ENCODE assay signal across 8 cellular contexts in genomic region chr7:121313793-121314676, GRCh38. TPM values are rescaled to one million over a fixed set of nuclear protein-coding genes. Genes with fewer than 3 reads are reported as not detected.
DNase-seq lines count a peak whose midpoint lies in the region; ATAC-seq and TF ChIP-seq lines count a peak whose summit lies in the region.

No MANE protein-coding gene starts in this region.

- peak; percentile 92 for ATAC-seq in GM21423 (IDR thresholded peaks at IDR 0.05; ENCODE audit: unreplicated experiment)
- ATAC-seq in HG03521 (IDR thresholded peaks at IDR 0.05; ENCODE audit: unreplicated experiment), result peak; percentile 96
- no peak for ATAC-seq in omental fat pad (ENCODE audit: low FRiP score)

- H3K4me3 ChIP-seq in BLaER1 treated with 17β-estradiol and CSF1 and Interleukin-3, amounts not matched to agents 10 nM and 100 nM, result peak overlapping the region; percentile 25 to 86 (median 76); a peak in 19 of 20 replicates
- H3K4me3 ChIP-seq in H7 (ENCODE audit: insufficient read depth, low read depth, low read length), result no peak overlapping the region

- peaks cover 23% of the 10 kb centered on the region for H3K9me3 Mint-ChIP-seq in nephron progenitor cell

- peak overlapping the region; percentile 80 for H3K27ac Mint-ChIP-seq in nephron progenitor cell

- DNase-seq in RPMI7951 (ENCODE audit: low read depth) (peak; percentile 86), nephron progenitor cell (no peak), H7 (no peak), omental fat pad (ENCODE audit: low spot score) (no peak)
- no peak for DNase-seq in activated effector memory CD4-positive, alpha-beta T cell treated with anti-CD3 and anti-CD28 coated beads, Interleukin-2, amount 50 U/mL, for 16 hours

- peak overlapping the region in 10 of 11 experiments; percentile 50 to 93 (median 90); a peak in 20 of 22 replicates for H3K9ac ChIP-seq in BLaER1 treated with 17β-estradiol and CSF1 and Interleukin-3, amounts not matched to agents 10 nM and 100 nM

- peaks cover 0 to 28% (median 11%) of the 10 kb centered on the region in 11 experiments; a peak in 18 of 22 replicates for H3K36me3 ChIP-seq in BLaER1 treated with 17β-estradiol and CSF1 and Interleukin-3, amounts not matched to agents 10 nM and 100 nM
- no peaks in the 10 kb centered on the region for H3K36me3 ChIP-seq in H7 (replicated peaks; ENCODE audit: control insufficient read depth, insufficient read depth, low read length)

- peaks cover 30 to 44% (median 34%) of the 10 kb centered on the region in 10 experiments for H3K4me1 ChIP-seq in BLaER1 treated with 17β-estradiol and CSF1 and Interleukin-3, amounts not matched to agents 10 nM and 100 nM

- no peaks in the 10 kb centered on the region for H4K20me1 ChIP-seq in BLaER1 treated with 17β-estradiol and CSF1 and Interleukin-3, amounts not matched to agents 10 nM and 100 nM

- peaks cover 20% of the 10 kb centered on the region for H3K4me1 Mint-ChIP-seq in nephron progenitor cell

- no peak overlapping the region for H3K4me3 Mint-ChIP-seq in nephron progenitor cell

- peak overlapping the region; percentile 83 to 96 (median 89) for H3K4me2 ChIP-seq in BLaER1 treated with 17β-estradiol and CSF1 and Interleukin-3, amounts not matched to agents 10 nM and 100 nM

- peaks cover 16% of the 10 kb centered on the region for H3K27me3 Mint-ChIP-seq in nephron progenitor cell (ENCODE audit: low read depth, poor library complexity)

- peak overlapping the region in 10 of 11 experiments; percentile 43 to 89 (median 85); a peak in 20 of 22 replicates for H3K27ac ChIP-seq in BLaER1 treated with 17β-estradiol and CSF1 and Interleukin-3, amounts not matched to agents 10 nM and 100 nM

- TF ChIP-seq CTCF in nephron progenitor cell (IDR thresholded peaks at IDR 0.05), result no peak
- TF ChIP-seq CTCF in omental fat pad (IDR thresholded peaks at IDR 0.05), result no peak

- peaks cover 13 to 22% (median 20%) of the 10 kb centered on the region in 11 experiments for H3K9me3 ChIP-seq in BLaER1 treated with 17β-estradiol and CSF1 and Interleukin-3, amounts not matched to agents 10 nM and 100 nM (replicated peaks in 1 of 11)

- peaks cover 0 to 6% (median 0%) of the 10 kb centered on the region in 11 experiments; a peak in 3 of 22 replicates for H3K27me3 ChIP-seq in BLaER1 treated with 17β-estradiol and CSF1 and Interleukin-3, amounts not matched to agents 10 nM and 100 nM
- no peaks in the 10 kb centered on the region for H3K27me3 ChIP-seq in H7 (ENCODE audit: control insufficient read depth, insufficient read depth, low read length)

- H3K36me3 Mint-ChIP-seq in nephron progenitor cell (ENCODE audit: low read depth), result no peaks in the 10 kb centered on the region

RNA-seq across cellular contexts. Expression of gene WNT16, which starts 14.8 kb away (rescaled TPM):
- total RNA-seq in RPMI7951 (2014; rRNA removed; shearing (Covaris generic)), result 0.39 TPM in 1 of 2 replicates, not detected in the other
- total RNA-seq in H7 (2014; rRNA removed; shearing (Covaris generic)), result not detected in 2 replicates
- total RNA-seq in omental fat pad, result not detected
